Comparison of ENCODE assay signal across 22 cellular contexts in genomic region chr7:115689941-115690340, GRCh38.
"Had no signal": no experiment of that assay in that cellular context is flagged by ENCODE, and none has a peak within 500 bp of the region (broad histone marks: within the 10 kb centered on the region; RNA-seq: fewer than 3 reads in every experiment).

No MANE protein-coding gene starts in this region.

- H3K27ac Mint-ChIP-seq: activated CD8-positive, alpha-beta T cell treated with anti-CD3 and anti-CD28 coated beads, Interleukin-2, amount 10 ng/mL, durations not matched to agents 7 days and 5 days; activated naive CD4-positive, alpha-beta T cell treated with anti-CD3 and anti-CD28 coated beads, Interleukin-2, amount 50 U/mL, for 72 hours; activated T-helper 17 cell treated with anti-CD3 and anti-CD28 coated beads, Interleukin-2, amount 50 U/mL, for 72 hours; natural killer cell; type B pancreatic cell had no signal

- H3K4me3 Mint-ChIP-seq: activated CD8-positive, alpha-beta T cell treated with anti-CD3 and anti-CD28 coated beads, Interleukin-2, amount 10 ng/mL, durations not matched to agents 7 days and 5 days; activated T-helper 17 cell treated with anti-CD3 and anti-CD28 coated beads, Interleukin-2, amount 50 U/mL, for 72 hours; natural killer cell; type B pancreatic cell had no signal

- ATAC-seq: activated CD8-positive, alpha-beta T cell treated with anti-CD3 and anti-CD28 coated beads, Interleukin-2, amount 10 ng/mL, durations not matched to agents 7 days and 5 days; activated naive CD4-positive, alpha-beta T cell treated with anti-CD3 and anti-CD28 coated beads, Interleukin-2, amount 50 U/mL, for 72 hours; activated T-helper 17 cell treated with anti-CD3 and anti-CD28 coated beads, Interleukin-2, amount 50 U/mL, for 72 hours; gastroesophageal sphincter; heart left ventricle; left ventricle myocardium superior; natural killer cell had no signal

- H3K4me1 ChIP-seq: adrenal gland, gastroesophageal sphincter, heart left ventricle, sigmoid colon, spleen had no signal

- H3K36me3 Mint-ChIP-seq: activated naive CD4-positive, alpha-beta T cell treated with anti-CD3 and anti-CD28 coated beads, Interleukin-2, amount 50 U/mL, for 72 hours; natural killer cell; type B pancreatic cell had no signal

- H3K27me3 Mint-ChIP-seq: type B pancreatic cell had no signal

- H3K27me3 ChIP-seq: adrenal gland, gastroesophageal sphincter, sigmoid colon, spleen had no signal

- H3K4me1 Mint-ChIP-seq: activated T-helper 17 cell treated with anti-CD3 and anti-CD28 coated beads, Interleukin-2, amount 50 U/mL, for 72 hours; natural killer cell had no signal

- H3K9me3 Mint-ChIP-seq: activated naive CD4-positive, alpha-beta T cell treated with anti-CD3 and anti-CD28 coated beads, Interleukin-2, amount 50 U/mL, for 72 hours; activated T-helper 17 cell treated with anti-CD3 and anti-CD28 coated beads, Interleukin-2, amount 50 U/mL, for 72 hours; type B pancreatic cell had no signal

- H3K9me3 ChIP-seq: adrenal gland, gastroesophageal sphincter, heart left ventricle, sigmoid colon, spleen, thoracic aorta had no signal

- H3K4me3 ChIP-seq: adrenal gland, gastroesophageal sphincter, heart left ventricle, sigmoid colon, spleen, thoracic aorta had no signal

- H3K36me3 ChIP-seq: adrenal gland, gastroesophageal sphincter, heart left ventricle, sigmoid colon, spleen, thoracic aorta had no signal

- DNase-seq: activated CD4-positive, alpha-beta T cell treated with anti-CD3 and anti-CD28 coated beads for 1 hour; activated CD4-positive, alpha-beta T cell treated with anti-CD3 and anti-CD28 coated beads, Interleukin-2, amount 50 U/mL, for 1 hour; activated CD8-positive, alpha-beta T cell treated with anti-CD3 and anti-CD28 coated beads, Interleukin-2, amount 10 ng/mL, durations not matched to agents 7 days and 5 days; activated T-cell treated with anti-CD3 and anti-CD28 coated beads, Interleukin-2, amount 50 U/mL, for 1 hour; adrenal gland; cortex of kidney; heart left ventricle; left ventricle myocardium superior; mammary epithelial cell; midbrain; natural killer cell; sigmoid colon; spleen; stimulated activated CD4-positive, alpha-beta T cell treated with anti-CD3 and anti-CD28 coated beads, Interleukin-4, amount 100 ng/mL, for 1 hour; stimulated activated naive CD4-positive, alpha-beta T cell had no signal

- H3K27ac ChIP-seq: adrenal gland, epithelial cell of prostate, gastroesophageal sphincter, heart left ventricle, sigmoid colon, spleen, thoracic aorta, VCaP had no signal
